ENCODE assay signal across 8 cellular contexts in genomic region chr16:30659507-30660423, GRCh38. TPM values are rescaled to one million over a fixed set of nuclear protein-coding genes. Genes with fewer than 3 reads are reported as not detected.
DNase-seq lines count a peak whose midpoint lies in the region; ATAC-seq and TF ChIP-seq lines count a peak whose summit lies in the region.

No MANE protein-coding gene starts in this region.

- H3K9ac ChIP-seq in HUES6 (ENCODE audit: low read length) = peak overlapping the region; percentile 87

- H3K27ac Mint-ChIP-seq in activated CD8-positive, alpha-beta T cell treated with anti-CD3 and anti-CD28 coated beads, Interleukin-2, amount 10 ng/mL, durations not matched to agents 7 days and 5 days = peak overlapping the region; percentile 86
- H3K27ac Mint-ChIP-seq in naive thymus-derived CD8-positive, alpha-beta T cell = peak overlapping the region; percentile 92 to 98 (median 93)

- peaks cover 66% of the 10 kb centered on the region for H3K36me3 Mint-ChIP-seq in activated CD8-positive, alpha-beta T cell treated with anti-CD3 and anti-CD28 coated beads, Interleukin-2, amount 10 ng/mL, durations not matched to agents 7 days and 5 days (ENCODE audit: low read depth)
- peaks cover 5 to 60% (median 21%) of the 10 kb centered on the region in 3 donors for H3K36me3 Mint-ChIP-seq in naive thymus-derived CD8-positive, alpha-beta T cell

- TF ChIP-seq CTCF in AG10803 (conservative IDR thresholded peaks at IDR 0.05; ENCODE audit: low read length) (peak; percentile 8; the same call in 1 of the 2 replicates), thyroid gland (IDR thresholded peaks at IDR 0.05) (no peak)

- H3K9me3 ChIP-seq in HUES6 (ENCODE audit: control insufficient read depth, insufficient read depth, low read depth, low read length) (no peaks in the 10 kb centered on the region), thyroid gland (no peaks in the 10 kb centered on the region)

- CTCF ChIA-PET in activated CD8-positive, alpha-beta T cell treated with anti-CD3 and anti-CD28 coated beads, Interleukin-2, amount 10 ng/mL, durations not matched to agents 7 days and 5 days (lab: Charles Lee) = interaction anchor here (0.9 to 4.8 kb wide), 14 partner anchors 10 to 230 kb away, joined by 3 to 129 read pairs (median 5); partner anchors contain the start of genes DCTPP1, PRR14, ZNF689 and ZNF764

- peaks cover 6% of the 10 kb centered on the region; the same call in 1 of the 2 replicates for H3K4me1 ChIP-seq in HUES6 (ENCODE audit: control insufficient read depth, insufficient read depth, low read length)
- peaks cover 26 to 35% of the 10 kb centered on the region in 2 donors for H3K4me1 ChIP-seq in thyroid gland

- no peak for ATAC-seq in activated CD8-positive, alpha-beta T cell treated with anti-CD3 and anti-CD28 coated beads, Interleukin-2, amount 10 ng/mL, durations not matched to agents 7 days and 5 days
- no peak for ATAC-seq in naive thymus-derived CD8-positive, alpha-beta T cell
- ATAC-seq in HG03565 (IDR thresholded peaks at IDR 0.05; ENCODE audit: unreplicated experiment) = no peak

- intact Hi-C loops in thyroid gland (cut with DNase I) = loop anchor here (5.0 kb wide), 2 partner anchors 38 to 243 kb away; partner anchors contain the start of gene SRCAP

- peaks cover 48% of the 10 kb centered on the region for H3K27me3 ChIP-seq in HUES6 (ENCODE audit: control insufficient read depth, insufficient read depth, low read length)
- no peaks in the 10 kb centered on the region for H3K27me3 ChIP-seq in thyroid gland

- peaks cover 44% of the 10 kb centered on the region for H3K36me3 ChIP-seq in HUES6 (ENCODE audit: control insufficient read depth, insufficient read depth, low read length)
- H3K36me3 ChIP-seq in thyroid gland = peaks cover 43 to 52% of the 10 kb centered on the region in 2 donors

- H3K4me3 ChIP-seq in AG10803 (ENCODE audit: low read length) (peak overlapping the region; percentile 92), HUES6 (ENCODE audit: low read depth, low read length) (peak overlapping the region; percentile 84), thyroid gland (replicated peaks in 1 of 3) (peak overlapping the region; percentile 76 to 96 (median 95))

- no peak overlapping the region for H3K27ac ChIP-seq in HUES6 (ENCODE audit: low read depth, low read length)
- peak overlapping the region; percentile 78 to 97 (median 95) for H3K27ac ChIP-seq in thyroid gland

- DNase-seq in AG10803 (ENCODE audit: low read depth) (peak; percentile 28), epidermal melanocyte (ENCODE audit: insufficient read length, low spot score) (peak; percentile 15), thyroid gland (peak; percentile 16 to 23), NCI-H524 (lab: John Stamatoyannopoulos, UW) (no peak)
- peak; percentile 57 for DNase-seq in activated CD8-positive, alpha-beta T cell treated with anti-CD3 and anti-CD28 coated beads, Interleukin-2, amount 10 ng/mL, durations not matched to agents 7 days and 5 days
- peak; percentile 36 to 80 (median 46) for DNase-seq in naive thymus-derived CD8-positive, alpha-beta T cell

- TF ChIP-seq POLR2A in thyroid gland (IDR thresholded peaks at IDR 0.05) = no peak

- 1 to 2% methylated on average over 16 to 24 of the region's 84 CpGs for WGBS in thyroid gland, 2 donors

- POLR2A ChIA-PET in activated CD8-positive, alpha-beta T cell treated with anti-CD3 and anti-CD28 coated beads, Interleukin-2, amount 10 ng/mL, durations not matched to agents 7 days and 5 days (lab: Charles Lee) = interaction anchor here (0.5 to 4.7 kb wide), 16 partner anchors 10 to 413 kb away, joined by 3 to 72 read pairs (median 4); partner anchors contain the start of genes PRR14, SRCAP, ZNF668 and ZNF689
- POLR2A ChIA-PET in naive thymus-derived CD8-positive, alpha-beta T cell (lab: Charles Lee) = interaction anchor here (0.5 to 4.0 kb wide), 45 partner anchors 7 to 1796 kb away, joined by 3 to 101 read pairs (median 6); partner anchors contain the start of genes ALDOA, CORO1A, DCTPP1 and FBXL19

- peak overlapping the region; percentile 88 for H3K4me3 Mint-ChIP-seq in activated CD8-positive, alpha-beta T cell treated with anti-CD3 and anti-CD28 coated beads, Interleukin-2, amount 10 ng/mL, durations not matched to agents 7 days and 5 days
- peak overlapping the region; percentile 81 to 98 (median 89) for H3K4me3 Mint-ChIP-seq in naive thymus-derived CD8-positive, alpha-beta T cell

- no peaks in the 10 kb centered on the region for H3K27me3 Mint-ChIP-seq in activated CD8-positive, alpha-beta T cell treated with anti-CD3 and anti-CD28 coated beads, Interleukin-2, amount 10 ng/mL, durations not matched to agents 7 days and 5 days (ENCODE audit: low read depth)
- no peaks in the 10 kb centered on the region for H3K27me3 Mint-ChIP-seq in naive thymus-derived CD8-positive, alpha-beta T cell

- no peaks in the 10 kb centered on the region for H3K9me3 Mint-ChIP-seq in activated CD8-positive, alpha-beta T cell treated with anti-CD3 and anti-CD28 coated beads, Interleukin-2, amount 10 ng/mL, durations not matched to agents 7 days and 5 days (ENCODE audit: insufficient read depth)
- H3K9me3 Mint-ChIP-seq in naive thymus-derived CD8-positive, alpha-beta T cell = no peaks in the 10 kb centered on the region

- H3K4me1 Mint-ChIP-seq in activated CD8-positive, alpha-beta T cell treated with anti-CD3 and anti-CD28 coated beads, Interleukin-2, amount 10 ng/mL, durations not matched to agents 7 days and 5 days (ENCODE audit: low read depth) = peaks cover 57% of the 10 kb centered on the region
- peaks cover 27 to 54% (median 49%) of the 10 kb centered on the region in 4 donors for H3K4me1 Mint-ChIP-seq in naive thymus-derived CD8-positive, alpha-beta T cell

RNA-seq across cellular contexts. Expression of gene FBRS, which starts 1.5 kb away (rescaled TPM):
- total RNA-seq in activated CD8-positive, alpha-beta T cell treated with anti-CD3 and anti-CD28 coated beads, Interleukin-2, amount 10 ng/mL, durations not matched to agents 7 days and 5 days = 100 to 1,000 TPM in 1 of 2 experiments, 10 to 100 TPM in 1; 85.2 to 100 TPM
- 100 to 1,000 TPM; 208 to 221 TPM for total RNA-seq in naive thymus-derived CD8-positive, alpha-beta T cell
- polyA plus RNA-seq in naive thymus-derived CD8-positive, alpha-beta T cell = 1 to 10 TPM; 3.2 to 8.0 (median 4.4) TPM
- total RNA-seq in thyroid gland = 10 to 100 TPM; 35.6 to 56.8 (median 42.1) TPM

RNA-seq across cellular contexts. Expression of gene PRR14, which starts 9.0 kb away (rescaled TPM):
- 10 to 100 TPM; 87.6 to 91.4 TPM for total RNA-seq in activated CD8-positive, alpha-beta T cell treated with anti-CD3 and anti-CD28 coated beads, Interleukin-2, amount 10 ng/mL, durations not matched to agents 7 days and 5 days
- 10 to 100 TPM; 81.4 to 83.8 TPM for total RNA-seq in naive thymus-derived CD8-positive, alpha-beta T cell
- polyA plus RNA-seq in naive thymus-derived CD8-positive, alpha-beta T cell = 10 to 100 TPM; 13.3 to 22.3 (median 15.3) TPM
- 10 to 100 TPM; 26.5 to 44.7 (median 34.7) TPM for total RNA-seq in thyroid gland

RNA-seq across cellular contexts. Expression of gene SRCAP, which starts 39.2 kb away (rescaled TPM):
- 10 to 100 TPM; 75.2 to 76.0 TPM for total RNA-seq in activated CD8-positive, alpha-beta T cell treated with anti-CD3 and anti-CD28 coated beads, Interleukin-2, amount 10 ng/mL, durations not matched to agents 7 days and 5 days
- total RNA-seq in naive thymus-derived CD8-positive, alpha-beta T cell = 100 to 1,000 TPM; 107 to 110 TPM
- 10 to 100 TPM in 2 of 3 donors, 1 to 10 TPM in 1; 5.2 to 31.3 (median 14.9) TPM for polyA plus RNA-seq in naive thymus-derived CD8-positive, alpha-beta T cell
- total RNA-seq in thyroid gland = 10 to 100 TPM; 32.9 to 57.7 (median 50.7) TPM

RNA-seq across cellular contexts. Expression of gene ZNF689, which starts 49.6 kb away (rescaled TPM):
- total RNA-seq in activated CD8-positive, alpha-beta T cell treated with anti-CD3 and anti-CD28 coated beads, Interleukin-2, amount 10 ng/mL, durations not matched to agents 7 days and 5 days = 10 to 100 TPM; 12.0 to 13.4 TPM
- 10 to 100 TPM; 10.8 to 13.7 TPM for total RNA-seq in naive thymus-derived CD8-positive, alpha-beta T cell
- polyA plus RNA-seq in naive thymus-derived CD8-positive, alpha-beta T cell = 10 to 100 TPM in 2 of 3 donors, 1 to 10 TPM in 1; 7.7 to 12.5 (median 11.0) TPM
- 10 to 100 TPM in 3 of 4 donors, 1 to 10 TPM in 1; 9.7 to 14.7 (median 11.8) TPM for total RNA-seq in thyroid gland

Comparison
In these comparisons a context has a peak if more than half of its experiments do, and no peak if none do; other contexts are left out.
1. DNase-seq: peak in AG10803 (single experiment), activated CD8-positive, alpha-beta T cell treated with anti-CD3 and anti-CD28 coated beads, Interleukin-2, amount 10 ng/mL, durations not matched to agents 7 days and 5 days (single experiment), epidermal melanocyte (single experiment), naive thymus-derived CD8-positive, alpha-beta T cell (10 of 10) and thyroid gland (2 of 2); none in NCI-H524 (0 of 2).
2. Peak in every context shown above with its lines, with median percentiles within 50 percentile points of each other: H3K4me3 ChIP-seq.